ENCODE assay signal across 24 cellular contexts in the genomic region with DNA sequence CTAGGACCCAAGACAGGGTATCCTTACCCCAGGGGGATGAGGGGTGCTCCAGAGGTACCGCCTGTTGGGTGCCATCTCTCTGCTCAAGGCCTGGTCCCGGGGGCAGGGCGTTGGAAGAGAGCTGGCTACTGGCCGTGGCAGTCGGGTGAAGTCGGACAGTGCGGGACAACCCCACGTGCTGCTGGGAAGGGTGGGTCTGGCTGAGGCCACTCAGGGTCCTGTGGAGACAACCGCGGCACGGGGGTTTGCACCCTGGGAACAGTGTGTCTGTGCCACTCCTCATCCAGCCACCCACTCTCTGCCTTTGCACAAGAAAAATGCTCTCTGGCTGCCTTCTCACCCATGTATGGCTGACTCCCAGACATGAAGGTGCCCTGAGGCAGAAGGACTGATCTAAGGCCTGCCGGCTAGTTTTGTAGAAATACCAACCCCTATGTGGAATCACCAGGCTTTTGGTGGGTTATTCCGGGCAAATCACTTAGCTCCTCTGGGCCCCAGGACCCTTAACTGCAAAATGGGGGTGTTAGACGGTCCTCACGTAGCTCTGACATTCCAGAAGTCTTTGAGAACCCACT. TPM values are rescaled to one million over a fixed set of nuclear protein-coding genes. Genes with fewer than 3 reads are reported as not detected.
DNase-seq lines count a peak whose midpoint lies in the region; ATAC-seq, FAIRE-seq and TF ChIP-seq lines count a peak whose summit lies in the region.
"Had no signal": no experiment of that assay in that cellular context is flagged by ENCODE, and none has a peak within 500 bp of the region (broad histone marks: within the 10 kb centered on the region; RNA-seq: fewer than 3 reads in every experiment).

No MANE protein-coding gene starts in this region.

- H3K27me3 Mint-ChIP-seq in MCF 10A (ENCODE audit: insufficient read depth, unreplicated experiment), result no peaks in the 10 kb centered on the region
- H3K27me3 Mint-ChIP-seq: CD4-positive, alpha-beta T cell had no signal

- H3K9me3 ChIP-seq in mammary epithelial cell (replicated peaks; ENCODE audit: insufficient read depth, low read length) (no peaks in the 10 kb centered on the region), kidney (ENCODE audit: control insufficient read depth in 1 of 2, low read length in 2 of 2) (no peaks in the 10 kb centered on the region), thoracic aorta (no peaks in the 10 kb centered on the region)
- no peaks in the 10 kb centered on the region for H3K9me3 ChIP-seq in effector memory CD4-positive, alpha-beta T cell (ENCODE audit: control insufficient read depth, low read length)
- H3K9me3 ChIP-seq: A549, Caco-2 had no signal

- intact Hi-C loops in MCF 10A (cut with micrococcal nuclease), result no loop called here
- intact Hi-C loops in mammary epithelial cell (cut with micrococcal nuclease), result no loop called here
- intact Hi-C loops in kidney (cut with DNase I), result no loop called here
- intact Hi-C loops in posterior vena cava (cut with DNase I), result no loop called here

- DNase-seq in MCF 10A (ENCODE audit: unreplicated experiment), result no peak
- DNase-seq in mammary epithelial cell, result no peak
- peak; percentile 70 for DNase-seq in kidney
- peak; percentile 78 for DNase-seq in posterior vena cava (ENCODE audit: low spot score)
- DNase-seq in thoracic aorta (ENCODE audit: low spot score), result no peak
- no peak for DNase-seq in DMS53 (lab: John Stamatoyannopoulos, UW)
- no peak for DNase-seq in effector memory CD4-positive, alpha-beta T cell
- DNase-seq: AML-193; Caco-2; CD4-positive, alpha-beta T cell; DMS79; GDM1; H9 had no signal

- ATAC-seq in thoracic aorta (ENCODE audit: insufficient number of reproducible peaks, low FRiP score, low read depth), result no peak
- ATAC-seq in HG02678 (IDR thresholded peaks at IDR 0.05; ENCODE audit: unreplicated experiment), result no peak
- ATAC-seq: A549, HepG2 had no signal

- 98% methylated on average over 4 of the region's 15 CpGs for WGBS in mammary epithelial cell (ENCODE audit: low coverage, missing lambda C conversion rate)

- H3K4me3 ChIP-seq in mammary epithelial cell (replicated peaks in 1 of 3; ENCODE audit: insufficient read depth in 1 of 3, low read depth in 2 of 3, low read length in 3 of 3) (no peak overlapping the region), kidney (ENCODE audit: low read length in 2 of 2) (no peak overlapping the region), thoracic aorta (no peak overlapping the region)
- no peak overlapping the region for H3K4me3 ChIP-seq in effector memory CD4-positive, alpha-beta T cell (ENCODE audit: insufficient read depth, low read depth, low read length, poor library complexity, severe bottlenecking)
- H3K4me3 ChIP-seq: A549 had no signal

- no peaks in the 10 kb centered on the region for H3K36me3 Mint-ChIP-seq in MCF 10A (ENCODE audit: insufficient read depth, unreplicated experiment)
- H3K36me3 Mint-ChIP-seq: IgD-negative memory B cell had no signal

- TF ChIP-seq CTCF in MCF 10A (IDR thresholded peaks at IDR 0.05; ENCODE audit: unreplicated experiment) (no peak), mammary epithelial cell (conservative IDR thresholded peaks at IDR 0.05 in 1 of 2, IDR thresholded peaks at IDR 0.05 in 1 of 2; ENCODE audit: extremely low read depth in 1 of 2, insufficient read depth in 1 of 2, low read depth in 1 of 2, low read length in 2 of 2) (no peak), kidney (IDR thresholded peaks at IDR 0.05; ENCODE audit: borderline replicate concordance, extremely low read depth, insufficient read depth) (no peak), thoracic aorta (IDR thresholded peaks at IDR 0.05) (no peak)

- BruUV-seq in MCF 10A (replicated peaks; lab: Mats Ljungman, UMichigan) (no TSS peak), mammary epithelial cell (replicated peaks; lab: Mats Ljungman, UMichigan) (no TSS peak)

- peak overlapping the region; percentile 5 for H3K27ac Mint-ChIP-seq in MCF 10A (ENCODE audit: low read depth, unreplicated experiment)
- H3K27ac Mint-ChIP-seq: CD4-positive, alpha-beta T cell; IgD-negative memory B cell had no signal

- peaks cover 29% of the 10 kb centered on the region for H3K36me3 ChIP-seq in mammary epithelial cell (ENCODE audit: insufficient read depth, low read length)
- H3K36me3 ChIP-seq in kidney (ENCODE audit: control insufficient read depth in 1 of 2, insufficient read depth in 2 of 2, low read length in 2 of 2), result no peaks in the 10 kb centered on the region
- H3K36me3 ChIP-seq in thoracic aorta, result peaks cover 17% of the 10 kb centered on the region
- H3K36me3 ChIP-seq in effector memory CD4-positive, alpha-beta T cell (ENCODE audit: control insufficient read depth, insufficient read depth, low read length), result no peaks in the 10 kb centered on the region

- H3K4me2 ChIP-seq in mammary epithelial cell (ENCODE audit: insufficient read depth, low read depth, low read length), result no peak overlapping the region
- H3K4me2 ChIP-seq: A549 had no signal

- H3K4me1 ChIP-seq in mammary epithelial cell (ENCODE audit: insufficient read depth, low read length) (no peaks in the 10 kb centered on the region), kidney (ENCODE audit: control insufficient read depth in 1 of 2, insufficient read depth in 1 of 2, low read depth in 1 of 2, low read length in 2 of 2) (peaks cover 0 to 5% of the 10 kb centered on the region in 2 donors), thoracic aorta (ENCODE audit: control insufficient read depth in 1 of 2, low read depth in 2 of 2) (peaks cover 28 to 83% of the 10 kb centered on the region in 2 donors)
- no peaks in the 10 kb centered on the region for H3K4me1 ChIP-seq in effector memory CD4-positive, alpha-beta T cell (ENCODE audit: control insufficient read depth, insufficient read depth, low read length, poor library complexity, severe bottlenecking)
- H3K4me1 ChIP-seq: A549, Caco-2 had no signal

- no peaks in the 10 kb centered on the region for H4K20me1 ChIP-seq in mammary epithelial cell (ENCODE audit: insufficient read depth, low read length)

- H3K27ac ChIP-seq in mammary epithelial cell (ENCODE audit: insufficient read depth, low read depth, low read length) (no peak overlapping the region), kidney (ENCODE audit: low read depth in 2 of 2, low read length in 2 of 2) (no peak overlapping the region), thoracic aorta (peak overlapping the region; percentile 42 to 88)
- H3K27ac ChIP-seq in effector memory CD4-positive, alpha-beta T cell (ENCODE audit: insufficient read depth, low read length, poor library complexity, severe bottlenecking), result no peak overlapping the region
- H3K27ac ChIP-seq: 22Rv1, C4-2B, HL-60 had no signal

- H3K9ac ChIP-seq in mammary epithelial cell (ENCODE audit: insufficient read depth, low read length), result no peak overlapping the region
- no peak overlapping the region for H3K9ac ChIP-seq in kidney (ENCODE audit: low read length in 2 of 2)

- dilution Hi-C loops in mammary epithelial cell (cut with HindIII; ENCODE audit: low sequenced_read_pairs), result no loop called here

- no peaks in the 10 kb centered on the region for H3K27me3 ChIP-seq in mammary epithelial cell (ENCODE audit: insufficient read depth, low read length)
- no peaks in the 10 kb centered on the region for H3K27me3 ChIP-seq in thoracic aorta (replicated peaks; ENCODE audit: insufficient read depth)
- H3K27me3 ChIP-seq in effector memory CD4-positive, alpha-beta T cell (replicated peaks; ENCODE audit: control insufficient read depth, insufficient read depth, low read length, poor library complexity, severe bottlenecking), result no peaks in the 10 kb centered on the region

- in situ Hi-C loops in mammary epithelial cell (cut with MboI; ENCODE audit: low sequenced_read_pairs in 2 of 2), result no loop called here

- H3K79me2 ChIP-seq in mammary epithelial cell (ENCODE audit: insufficient read depth, low read length), result peaks cover 56% of the 10 kb centered on the region

- no peak for FAIRE-seq in kidney (lab: Jason Lieb, UNC)
- FAIRE-seq: D721Med, GM12892, GM18507, H1, HepG2 had no signal

- H3K4me3 Mint-ChIP-seq in MCF 10A (ENCODE audit: unreplicated experiment), result no peak overlapping the region
- H3K4me3 Mint-ChIP-seq: CD4-positive, alpha-beta T cell; H9; IgD-negative memory B cell had no signal

- CTCF ChIA-PET in MCF 10A (lab: Yijun Ruan, JAX), result interaction anchor here (0.6 kb wide), 2 partner anchors 11 to 49 kb away, joined by 3 to 4 read pairs; no protein-coding TSS in a partner anchor
- CTCF ChIA-PET in mammary epithelial cell (lab: Charles Lee; ENCODE audit: low non-redundant PET), result no interaction called here

- H3K9me3 Mint-ChIP-seq in MCF 10A (ENCODE audit: unreplicated experiment), result no peaks in the 10 kb centered on the region
- H3K9me3 Mint-ChIP-seq: CD4-positive, alpha-beta T cell; H9; IgD-negative memory B cell had no signal

- H2AFZ ChIP-seq in mammary epithelial cell (ENCODE audit: low read depth, low read length), result no peak overlapping the region

- no peaks in the 10 kb centered on the region for H3K4me1 Mint-ChIP-seq in MCF 10A (ENCODE audit: insufficient read depth, unreplicated experiment)
- H3K4me1 Mint-ChIP-seq: IgD-negative memory B cell had no signal

- POLR2A ChIA-PET in MCF 10A (lab: Yijun Ruan, JAX), result interaction anchor here (1.6 kb wide), 1 partner anchor 11 kb away, joined by 4 read pairs; no protein-coding TSS in a partner anchor

RNA-seq across cellular contexts. Expression of a gene that starts 56.5 kb away (rescaled TPM):
- total RNA-seq in MCF 10A (2022), result 9.1 and 16.8 TPM in 2 replicates
- 100 to 1,000 TPM; 104 to 322 TPM for total RNA-seq in mammary epithelial cell
- polyA plus RNA-seq in mammary epithelial cell, result 56.3 TPM
- polyA minus RNA-seq in mammary epithelial cell, result 131 TPM
- total RNA-seq in kidney, result 10.4 TPM
- 2.9 TPM for polyA plus RNA-seq in kidney (ENCODE audit: insufficient read depth, low read depth, low replicate concordance)
- total RNA-seq in posterior vena cava, result 100 to 1,000 TPM; 141 to 168 TPM
- 100 to 1,000 TPM; 674 to 973 TPM for total RNA-seq in thoracic aorta

Comparison
In these comparisons a context has a peak if more than half of its experiments do, and no peak if none do; other contexts are left out.
1. DNase-seq: peak in kidney (single experiment) and posterior vena cava (single experiment); none in MCF 10A (single experiment), mammary epithelial cell (single experiment), thoracic aorta (single experiment), DMS53 (single experiment) and effector memory CD4-positive, alpha-beta T cell (0 of 3).
2. H3K27ac ChIP-seq: peak in thoracic aorta (2 of 2); none in mammary epithelial cell (single experiment), kidney (0 of 2) and effector memory CD4-positive, alpha-beta T cell (single experiment).